In the genomic region with DNA sequence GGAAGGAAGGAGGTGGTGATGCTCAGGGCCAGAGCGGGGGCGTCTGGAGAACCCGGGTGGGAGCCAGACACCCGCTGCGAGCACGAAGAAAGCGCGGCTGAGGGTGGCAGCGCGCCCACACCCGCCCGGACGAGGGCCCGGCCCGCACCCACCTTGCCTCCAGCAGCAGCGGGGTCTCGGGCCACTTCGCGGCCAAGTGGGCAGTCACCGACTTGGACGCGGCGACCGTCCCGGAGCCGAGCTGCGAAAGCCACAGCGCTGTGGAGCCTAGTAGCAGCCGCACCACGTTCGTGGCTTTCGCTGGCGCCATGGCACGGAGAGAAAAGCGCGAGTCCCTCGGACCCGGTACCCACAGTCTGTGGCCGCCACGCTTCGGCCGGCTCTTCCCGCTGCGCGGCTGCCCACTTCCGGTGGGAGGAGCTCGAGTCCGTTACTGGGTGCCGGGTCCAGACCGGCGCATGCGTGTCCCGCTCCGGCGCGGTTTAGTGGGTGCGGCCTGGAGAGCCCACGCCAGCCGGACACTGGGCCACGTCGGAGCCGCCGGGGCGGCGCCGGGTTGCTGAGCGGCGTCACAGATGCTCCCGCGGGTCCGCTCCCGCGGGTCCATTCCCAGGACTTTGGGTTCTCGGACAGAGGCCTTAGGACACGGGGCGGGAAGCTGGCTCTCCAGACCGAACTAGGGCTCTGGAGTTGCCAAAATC, we compare ENCODE assay signal across 1 cellular context.
A peak's percentile ranks its signal among the peaks of the same experiment; 100 is the strongest.
TF ChIP-seq lines count a peak whose summit lies in the region.

A gene with protein sequence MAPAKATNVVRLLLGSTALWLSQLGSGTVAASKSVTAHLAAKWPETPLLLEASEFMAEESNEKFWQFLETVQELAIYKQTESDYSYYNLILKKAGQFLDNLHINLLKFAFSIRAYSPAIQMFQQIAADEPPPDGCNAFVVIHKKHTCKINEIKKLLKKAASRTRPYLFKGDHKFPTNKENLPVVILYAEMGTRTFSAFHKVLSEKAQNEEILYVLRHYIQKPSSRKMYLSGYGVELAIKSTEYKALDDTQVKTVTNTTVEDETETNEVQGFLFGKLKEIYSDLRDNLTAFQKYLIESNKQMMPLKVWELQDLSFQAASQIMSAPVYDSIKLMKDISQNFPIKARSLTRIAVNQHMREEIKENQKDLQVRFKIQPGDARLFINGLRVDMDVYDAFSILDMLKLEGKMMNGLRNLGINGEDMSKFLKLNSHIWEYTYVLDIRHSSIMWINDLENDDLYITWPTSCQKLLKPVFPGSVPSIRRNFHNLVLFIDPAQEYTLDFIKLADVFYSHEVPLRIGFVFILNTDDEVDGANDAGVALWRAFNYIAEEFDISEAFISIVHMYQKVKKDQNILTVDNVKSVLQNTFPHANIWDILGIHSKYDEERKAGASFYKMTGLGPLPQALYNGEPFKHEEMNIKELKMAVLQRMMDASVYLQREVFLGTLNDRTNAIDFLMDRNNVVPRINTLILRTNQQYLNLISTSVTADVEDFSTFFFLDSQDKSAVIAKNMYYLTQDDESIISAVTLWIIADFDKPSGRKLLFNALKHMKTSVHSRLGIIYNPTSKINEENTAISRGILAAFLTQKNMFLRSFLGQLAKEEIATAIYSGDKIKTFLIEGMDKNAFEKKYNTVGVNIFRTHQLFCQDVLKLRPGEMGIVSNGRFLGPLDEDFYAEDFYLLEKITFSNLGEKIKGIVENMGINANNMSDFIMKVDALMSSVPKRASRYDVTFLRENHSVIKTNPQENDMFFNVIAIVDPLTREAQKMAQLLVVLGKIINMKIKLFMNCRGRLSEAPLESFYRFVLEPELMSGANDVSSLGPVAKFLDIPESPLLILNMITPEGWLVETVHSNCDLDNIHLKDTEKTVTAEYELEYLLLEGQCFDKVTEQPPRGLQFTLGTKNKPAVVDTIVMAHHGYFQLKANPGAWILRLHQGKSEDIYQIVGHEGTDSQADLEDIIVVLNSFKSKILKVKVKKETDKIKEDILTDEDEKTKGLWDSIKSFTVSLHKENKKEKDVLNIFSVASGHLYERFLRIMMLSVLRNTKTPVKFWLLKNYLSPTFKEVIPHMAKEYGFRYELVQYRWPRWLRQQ (N-terminal part only) (minus strand): TSS at position 399 of the 701 bp plus-strand sequence. CDS start 89 bp downstream, at position 310.

TF ChIP-seq in HEK293, 187 proteins besides CTCF, POLR2A, EP300 and RAD21 (continued from another document and continues in another):
- TF ChIP-seq, protein P1, sequence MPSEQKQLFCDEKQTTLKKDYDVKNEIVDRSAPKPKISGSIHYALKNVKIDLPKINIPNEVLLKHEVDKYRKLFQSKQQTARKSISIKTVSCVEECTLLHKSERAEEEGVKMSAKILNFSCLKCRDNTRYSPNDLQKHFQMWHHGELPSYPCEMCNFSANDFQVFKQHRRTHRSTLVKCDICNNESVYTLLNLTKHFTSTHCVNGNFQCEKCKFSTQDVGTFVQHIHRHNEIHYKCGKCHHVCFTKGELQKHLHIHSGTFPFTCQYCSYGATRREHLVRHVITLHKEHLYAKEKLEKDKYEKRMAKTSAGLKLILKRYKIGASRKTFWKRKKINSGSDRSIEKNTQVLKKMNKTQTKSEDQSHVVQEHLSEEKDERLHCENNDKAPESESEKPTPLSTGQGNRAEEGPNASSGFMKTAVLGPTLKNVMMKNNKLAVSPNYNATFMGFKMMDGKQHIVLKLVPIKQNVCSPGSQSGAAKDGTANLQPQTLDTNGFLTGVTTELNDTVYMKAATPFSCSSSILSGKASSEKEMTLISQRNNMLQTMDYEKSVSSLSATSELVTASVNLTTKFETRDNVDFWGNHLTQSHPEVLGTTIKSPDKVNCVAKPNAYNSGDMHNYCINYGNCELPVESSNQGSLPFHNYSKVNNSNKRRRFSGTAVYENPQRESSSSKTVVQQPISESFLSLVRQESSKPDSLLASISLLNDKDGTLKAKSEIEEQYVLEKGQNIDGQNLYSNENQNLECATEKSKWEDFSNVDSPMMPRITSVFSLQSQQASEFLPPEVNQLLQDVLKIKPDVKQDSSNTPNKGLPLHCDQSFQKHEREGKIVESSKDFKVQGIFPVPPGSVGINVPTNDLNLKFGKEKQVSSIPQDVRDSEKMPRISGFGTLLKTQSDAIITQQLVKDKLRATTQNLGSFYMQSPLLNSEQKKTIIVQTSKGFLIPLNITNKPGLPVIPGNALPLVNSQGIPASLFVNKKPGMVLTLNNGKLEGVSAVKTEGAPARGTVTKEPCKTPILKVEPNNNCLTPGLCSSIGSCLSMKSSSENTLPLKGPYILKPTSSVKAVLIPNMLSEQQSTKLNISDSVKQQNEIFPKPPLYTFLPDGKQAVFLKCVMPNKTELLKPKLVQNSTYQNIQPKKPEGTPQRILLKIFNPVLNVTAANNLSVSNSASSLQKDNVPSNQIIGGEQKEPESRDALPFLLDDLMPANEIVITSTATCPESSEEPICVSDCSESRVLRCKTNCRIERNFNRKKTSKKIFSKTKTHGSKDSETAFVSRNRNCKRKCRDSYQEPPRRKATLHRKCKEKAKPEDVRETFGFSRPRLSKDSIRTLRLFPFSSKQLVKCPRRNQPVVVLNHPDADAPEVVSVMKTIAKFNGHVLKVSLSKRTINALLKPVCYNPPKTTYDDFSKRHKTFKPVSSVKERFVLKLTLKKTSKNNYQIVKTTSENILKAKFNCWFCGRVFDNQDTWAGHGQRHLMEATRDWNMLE (tag by site-specific recombination; conservative IDR thresholded peaks at IDR 0.05; ENCODE audit: low read depth): no peak
- TF ChIP-seq KLF10 (tag by site-specific recombination; IDR thresholded peaks at IDR 0.05) (no peak), ZNF791 (tag by site-specific recombination; IDR thresholded peaks at IDR 0.05) (no peak), KLF9 (tag by site-specific recombination; IDR thresholded peaks at IDR 0.05; ENCODE audit: low read depth) (peak; percentile 70; the same call in 1 of the 2 replicates), ZNF157 (tag by site-specific recombination; IDR thresholded peaks at IDR 0.05) (no peak), EGR2 (tag by site-specific recombination; IDR thresholded peaks at IDR 0.05; ENCODE audit: low read depth) (peak; percentile 89), ZNF785 (tag by site-specific recombination; IDR thresholded peaks at IDR 0.05) (no peak), ZNF837 (tag by site-specific recombination; IDR thresholded peaks at IDR 0.05) (no peak), ZNF510 (tag by site-specific recombination; IDR thresholded peaks at IDR 0.05; ENCODE audit: insufficient replicate concordance) (no peak), ZNF37A (tag by site-specific recombination; IDR thresholded peaks at IDR 0.05) (no peak), ZNF768 (tag by site-specific recombination; IDR thresholded peaks at IDR 0.05) (no peak), ZNF701 (tag by site-specific recombination; IDR thresholded peaks at IDR 0.05) (no peak), ZNF169 (tag by site-specific recombination; IDR thresholded peaks at IDR 0.05) (no peak), ZNF677 (tag by site-specific recombination; IDR thresholded peaks at IDR 0.05) (peak; percentile 55; the same call in 1 of the 2 replicates), SALL2 (tag by site-specific recombination; IDR thresholded peaks at IDR 0.05; ENCODE audit: borderline replicate concordance) (no peak), ZNF558 (tag by site-specific recombination; IDR thresholded peaks at IDR 0.05) (no peak), WT1 (tag by site-specific recombination; IDR thresholded peaks at IDR 0.05) (no peak), ZNF292 (tag by site-specific recombination; IDR thresholded peaks at IDR 0.05; ENCODE audit: borderline replicate concordance, low read depth) (no peak), ZNF777 (tag by site-specific recombination; IDR thresholded peaks at IDR 0.05; ENCODE audit: borderline replicate concordance) (no peak)
- TF ChIP-seq, protein P2, sequence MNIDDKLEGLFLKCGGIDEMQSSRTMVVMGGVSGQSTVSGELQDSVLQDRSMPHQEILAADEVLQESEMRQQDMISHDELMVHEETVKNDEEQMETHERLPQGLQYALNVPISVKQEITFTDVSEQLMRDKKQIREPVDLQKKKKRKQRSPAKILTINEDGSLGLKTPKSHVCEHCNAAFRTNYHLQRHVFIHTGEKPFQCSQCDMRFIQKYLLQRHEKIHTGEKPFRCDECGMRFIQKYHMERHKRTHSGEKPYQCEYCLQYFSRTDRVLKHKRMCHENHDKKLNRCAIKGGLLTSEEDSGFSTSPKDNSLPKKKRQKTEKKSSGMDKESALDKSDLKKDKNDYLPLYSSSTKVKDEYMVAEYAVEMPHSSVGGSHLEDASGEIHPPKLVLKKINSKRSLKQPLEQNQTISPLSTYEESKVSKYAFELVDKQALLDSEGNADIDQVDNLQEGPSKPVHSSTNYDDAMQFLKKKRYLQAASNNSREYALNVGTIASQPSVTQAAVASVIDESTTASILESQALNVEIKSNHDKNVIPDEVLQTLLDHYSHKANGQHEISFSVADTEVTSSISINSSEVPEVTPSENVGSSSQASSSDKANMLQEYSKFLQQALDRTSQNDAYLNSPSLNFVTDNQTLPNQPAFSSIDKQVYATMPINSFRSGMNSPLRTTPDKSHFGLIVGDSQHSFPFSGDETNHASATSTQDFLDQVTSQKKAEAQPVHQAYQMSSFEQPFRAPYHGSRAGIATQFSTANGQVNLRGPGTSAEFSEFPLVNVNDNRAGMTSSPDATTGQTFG (tag by site-specific recombination; IDR thresholded peaks at IDR 0.05; ENCODE audit: borderline replicate concordance): no peak
- TF ChIP-seq, protein P3, sequence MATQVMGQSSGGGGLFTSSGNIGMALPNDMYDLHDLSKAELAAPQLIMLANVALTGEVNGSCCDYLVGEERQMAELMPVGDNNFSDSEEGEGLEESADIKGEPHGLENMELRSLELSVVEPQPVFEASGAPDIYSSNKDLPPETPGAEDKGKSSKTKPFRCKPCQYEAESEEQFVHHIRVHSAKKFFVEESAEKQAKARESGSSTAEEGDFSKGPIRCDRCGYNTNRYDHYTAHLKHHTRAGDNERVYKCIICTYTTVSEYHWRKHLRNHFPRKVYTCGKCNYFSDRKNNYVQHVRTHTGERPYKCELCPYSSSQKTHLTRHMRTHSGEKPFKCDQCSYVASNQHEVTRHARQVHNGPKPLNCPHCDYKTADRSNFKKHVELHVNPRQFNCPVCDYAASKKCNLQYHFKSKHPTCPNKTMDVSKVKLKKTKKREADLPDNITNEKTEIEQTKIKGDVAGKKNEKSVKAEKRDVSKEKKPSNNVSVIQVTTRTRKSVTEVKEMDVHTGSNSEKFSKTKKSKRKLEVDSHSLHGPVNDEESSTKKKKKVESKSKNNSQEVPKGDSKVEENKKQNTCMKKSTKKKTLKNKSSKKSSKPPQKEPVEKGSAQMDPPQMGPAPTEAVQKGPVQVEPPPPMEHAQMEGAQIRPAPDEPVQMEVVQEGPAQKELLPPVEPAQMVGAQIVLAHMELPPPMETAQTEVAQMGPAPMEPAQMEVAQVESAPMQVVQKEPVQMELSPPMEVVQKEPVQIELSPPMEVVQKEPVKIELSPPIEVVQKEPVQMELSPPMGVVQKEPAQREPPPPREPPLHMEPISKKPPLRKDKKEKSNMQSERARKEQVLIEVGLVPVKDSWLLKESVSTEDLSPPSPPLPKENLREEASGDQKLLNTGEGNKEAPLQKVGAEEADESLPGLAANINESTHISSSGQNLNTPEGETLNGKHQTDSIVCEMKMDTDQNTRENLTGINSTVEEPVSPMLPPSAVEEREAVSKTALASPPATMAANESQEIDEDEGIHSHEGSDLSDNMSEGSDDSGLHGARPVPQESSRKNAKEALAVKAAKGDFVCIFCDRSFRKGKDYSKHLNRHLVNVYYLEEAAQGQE (tag by site-specific recombination; IDR thresholded peaks at IDR 0.05): no peak
- TF ChIP-seq, protein P4, sequence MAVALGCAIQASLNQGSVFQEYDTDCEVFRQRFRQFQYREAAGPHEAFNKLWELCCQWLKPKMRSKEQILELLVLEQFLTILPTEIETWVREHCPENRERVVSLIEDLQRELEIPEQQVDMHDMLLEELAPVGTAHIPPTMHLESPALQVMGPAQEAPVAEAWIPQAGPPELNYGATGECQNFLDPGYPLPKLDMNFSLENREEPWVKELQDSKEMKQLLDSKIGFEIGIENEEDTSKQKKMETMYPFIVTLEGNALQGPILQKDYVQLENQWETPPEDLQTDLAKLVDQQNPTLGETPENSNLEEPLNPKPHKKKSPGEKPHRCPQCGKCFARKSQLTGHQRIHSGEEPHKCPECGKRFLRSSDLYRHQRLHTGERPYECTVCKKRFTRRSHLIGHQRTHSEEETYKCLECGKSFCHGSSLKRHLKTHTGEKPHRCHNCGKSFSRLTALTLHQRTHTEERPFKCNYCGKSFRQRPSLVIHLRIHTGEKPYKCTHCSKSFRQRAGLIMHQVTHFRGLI (tag by site-specific recombination; IDR thresholded peaks at IDR 0.05): 0 out of 2 replicates have a peak, but pooled peaks have one; percentile 18
- TF ChIP-seq, protein P5, sequence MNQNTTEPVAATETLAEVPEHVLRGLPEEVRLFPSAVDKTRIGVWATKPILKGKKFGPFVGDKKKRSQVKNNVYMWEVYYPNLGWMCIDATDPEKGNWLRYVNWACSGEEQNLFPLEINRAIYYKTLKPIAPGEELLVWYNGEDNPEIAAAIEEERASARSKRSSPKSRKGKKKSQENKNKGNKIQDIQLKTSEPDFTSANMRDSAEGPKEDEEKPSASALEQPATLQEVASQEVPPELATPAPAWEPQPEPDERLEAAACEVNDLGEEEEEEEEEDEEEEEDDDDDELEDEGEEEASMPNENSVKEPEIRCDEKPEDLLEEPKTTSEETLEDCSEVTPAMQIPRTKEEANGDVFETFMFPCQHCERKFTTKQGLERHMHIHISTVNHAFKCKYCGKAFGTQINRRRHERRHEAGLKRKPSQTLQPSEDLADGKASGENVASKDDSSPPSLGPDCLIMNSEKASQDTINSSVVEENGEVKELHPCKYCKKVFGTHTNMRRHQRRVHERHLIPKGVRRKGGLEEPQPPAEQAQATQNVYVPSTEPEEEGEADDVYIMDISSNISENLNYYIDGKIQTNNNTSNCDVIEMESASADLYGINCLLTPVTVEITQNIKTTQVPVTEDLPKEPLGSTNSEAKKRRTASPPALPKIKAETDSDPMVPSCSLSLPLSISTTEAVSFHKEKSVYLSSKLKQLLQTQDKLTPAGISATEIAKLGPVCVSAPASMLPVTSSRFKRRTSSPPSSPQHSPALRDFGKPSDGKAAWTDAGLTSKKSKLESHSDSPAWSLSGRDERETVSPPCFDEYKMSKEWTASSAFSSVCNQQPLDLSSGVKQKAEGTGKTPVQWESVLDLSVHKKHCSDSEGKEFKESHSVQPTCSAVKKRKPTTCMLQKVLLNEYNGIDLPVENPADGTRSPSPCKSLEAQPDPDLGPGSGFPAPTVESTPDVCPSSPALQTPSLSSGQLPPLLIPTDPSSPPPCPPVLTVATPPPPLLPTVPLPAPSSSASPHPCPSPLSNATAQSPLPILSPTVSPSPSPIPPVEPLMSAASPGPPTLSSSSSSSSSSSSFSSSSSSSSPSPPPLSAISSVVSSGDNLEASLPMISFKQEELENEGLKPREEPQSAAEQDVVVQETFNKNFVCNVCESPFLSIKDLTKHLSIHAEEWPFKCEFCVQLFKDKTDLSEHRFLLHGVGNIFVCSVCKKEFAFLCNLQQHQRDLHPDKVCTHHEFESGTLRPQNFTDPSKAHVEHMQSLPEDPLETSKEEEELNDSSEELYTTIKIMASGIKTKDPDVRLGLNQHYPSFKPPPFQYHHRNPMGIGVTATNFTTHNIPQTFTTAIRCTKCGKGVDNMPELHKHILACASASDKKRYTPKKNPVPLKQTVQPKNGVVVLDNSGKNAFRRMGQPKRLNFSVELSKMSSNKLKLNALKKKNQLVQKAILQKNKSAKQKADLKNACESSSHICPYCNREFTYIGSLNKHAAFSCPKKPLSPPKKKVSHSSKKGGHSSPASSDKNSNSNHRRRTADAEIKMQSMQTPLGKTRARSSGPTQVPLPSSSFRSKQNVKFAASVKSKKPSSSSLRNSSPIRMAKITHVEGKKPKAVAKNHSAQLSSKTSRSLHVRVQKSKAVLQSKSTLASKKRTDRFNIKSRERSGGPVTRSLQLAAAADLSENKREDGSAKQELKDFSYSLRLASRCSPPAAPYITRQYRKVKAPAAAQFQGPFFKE (tag by site-specific recombination; IDR thresholded peaks at IDR 0.05; ENCODE audit: borderline replicate concordance): no peak
